9 cellular contexts compared by ENCODE assay signal in the genomic region with DNA sequence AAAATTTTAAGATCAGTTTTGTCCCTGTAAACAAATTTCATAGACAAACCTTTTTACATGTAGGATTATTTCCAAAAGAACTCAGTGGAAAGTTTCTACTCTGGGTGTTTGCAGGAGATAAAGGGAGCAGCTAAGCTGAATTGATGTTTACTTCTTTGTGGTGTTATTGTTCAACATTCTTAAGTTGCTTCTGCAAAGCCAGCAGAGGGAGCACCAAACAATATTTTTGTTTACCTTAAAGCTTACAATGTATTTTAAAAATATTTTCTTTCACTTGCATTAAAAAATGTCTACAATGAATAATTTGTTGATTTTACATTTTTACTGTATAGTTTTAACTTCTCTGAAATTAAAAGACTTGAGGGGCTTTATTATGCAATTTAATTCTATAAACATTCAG.
DNase-seq lines count a peak whose midpoint lies in the region; ATAC-seq and TF ChIP-seq lines count a peak whose summit lies in the region.
"Had no signal": no experiment of that assay in that cellular context is flagged by ENCODE, and none has a peak within 500 bp of the region (broad histone marks: within the 10 kb centered on the region; RNA-seq: fewer than 3 reads in every experiment).

No MANE protein-coding gene starts in this region.

- H3K27me3 ChIP-seq in cardiac muscle cell (no peaks in the 10 kb centered on the region), upper lobe of left lung (no peaks in the 10 kb centered on the region)

- no peak for TF ChIP-seq EP300 in upper lobe of left lung (IDR thresholded peaks at IDR 0.05)

- TF ChIP-seq CTCF in cardiac muscle cell (IDR thresholded peaks at IDR 0.05; ENCODE audit: low read depth, low read length), result peak; percentile 47
- TF ChIP-seq CTCF in upper lobe of left lung (IDR thresholded peaks at IDR 0.05), result peak in 4 of 6 experiments; percentile 17 to 23 (median 18)

- intact Hi-C loops in left cardiac atrium (cut with DNase I), result no loop called here

- no peak overlapping the region for H3K4me3 ChIP-seq in cardiac muscle cell
- no peak overlapping the region for H3K4me3 ChIP-seq in upper lobe of left lung

- H3K27ac ChIP-seq in cardiac muscle cell (no peak overlapping the region), upper lobe of left lung (no peak overlapping the region)

- no peaks in the 10 kb centered on the region for H3K9me3 ChIP-seq in cardiac muscle cell (ENCODE audit: low read depth)
- H3K9me3 ChIP-seq in upper lobe of left lung, result no peaks in the 10 kb centered on the region

- peaks cover 8% of the 10 kb centered on the region for H3K4me1 ChIP-seq in cardiac muscle cell (ENCODE audit: low read depth)
- peaks cover 6 to 15% (median 12%) of the 10 kb centered on the region in 4 donors for H3K4me1 ChIP-seq in upper lobe of left lung

- DNase-seq in cardiac muscle cell (ENCODE audit: low read depth in 1 of 2, low spot score in 1 of 2), result peak in 1 of 2 donors; percentile 54
- DNase-seq in left cardiac atrium, result no peak
- peak; percentile 44 for DNase-seq in SK-MEL-5 (ENCODE audit: low read depth, low spot score)
- DNase-seq in fibroblast of the conjunctiva (ENCODE audit: low read depth), result peak; percentile 35
- no peak for DNase-seq in upper lobe of left lung
- DNase-seq: activated B cell treated with CpG ODN at 0.5 μM for 24 hours had no signal

- ATAC-seq in left cardiac atrium (no peak), upper lobe of left lung (ENCODE audit: low FRiP score in 2 of 2) (no peak), GM18505 (IDR thresholded peaks at IDR 0.05; ENCODE audit: unreplicated experiment) (no peak), GM18502 (IDR thresholded peaks at IDR 0.05; ENCODE audit: poor library complexity, unreplicated experiment) (no peak), GM21360 (IDR thresholded peaks at IDR 0.05; ENCODE audit: unreplicated experiment) (no peak)

- no peak for TF ChIP-seq POLR2A in upper lobe of left lung (IDR thresholded peaks at IDR 0.05)
- no peak for TF ChIP-seq POLR2A in GM18505 (IDR thresholded peaks at IDR 0.05; ENCODE audit: borderline replicate concordance, extremely low read depth, insufficient read depth, insufficient read length)

- H3K36me3 ChIP-seq in cardiac muscle cell, result no peaks in the 10 kb centered on the region
- H3K36me3 ChIP-seq in upper lobe of left lung, result no peaks in the 10 kb centered on the region

- in situ Hi-C loops in SK-MEL-5 (cut with HindIII; ENCODE audit: low pct_unique_long_range_greater_than_20kb, low sequenced_read_pairs), result no loop called here

Comparison
In these comparisons a context has a peak if more than half of its experiments do, and no peak if none do; other contexts are left out.
1. DNase-seq: peak in SK-MEL-5 (single experiment) and fibroblast of the conjunctiva (single experiment); none in left cardiac atrium (single experiment) and upper lobe of left lung (0 of 2).